In genomic region chr17:45061606-45062205, GRCh38 we compare ENCODE assay signal across 1 cellular context.
TF ChIP-seq lines count a peak whose summit lies in the region.

No MANE protein-coding gene starts in this region.

TF ChIP-seq in H1, 55 proteins besides CTCF, POLR2A, EP300 and RAD21 (continued from another document):
- no peak for TF ChIP-seq KDM5A (IDR thresholded peaks at IDR 0.05; ENCODE audit: low read length)
- no peak for TF ChIP-seq SP4 (IDR thresholded peaks at IDR 0.05; ENCODE audit: low read length)
- no peak for TF ChIP-seq YY1 (IDR thresholded peaks at IDR 0.05; ENCODE audit: low read depth, low read length)
- no peak for TF ChIP-seq CTBP2 (IDR thresholded peaks at IDR 0.05; ENCODE audit: borderline replicate concordance, insufficient read depth, insufficient read length, low read length)
